In the genomic region with DNA sequence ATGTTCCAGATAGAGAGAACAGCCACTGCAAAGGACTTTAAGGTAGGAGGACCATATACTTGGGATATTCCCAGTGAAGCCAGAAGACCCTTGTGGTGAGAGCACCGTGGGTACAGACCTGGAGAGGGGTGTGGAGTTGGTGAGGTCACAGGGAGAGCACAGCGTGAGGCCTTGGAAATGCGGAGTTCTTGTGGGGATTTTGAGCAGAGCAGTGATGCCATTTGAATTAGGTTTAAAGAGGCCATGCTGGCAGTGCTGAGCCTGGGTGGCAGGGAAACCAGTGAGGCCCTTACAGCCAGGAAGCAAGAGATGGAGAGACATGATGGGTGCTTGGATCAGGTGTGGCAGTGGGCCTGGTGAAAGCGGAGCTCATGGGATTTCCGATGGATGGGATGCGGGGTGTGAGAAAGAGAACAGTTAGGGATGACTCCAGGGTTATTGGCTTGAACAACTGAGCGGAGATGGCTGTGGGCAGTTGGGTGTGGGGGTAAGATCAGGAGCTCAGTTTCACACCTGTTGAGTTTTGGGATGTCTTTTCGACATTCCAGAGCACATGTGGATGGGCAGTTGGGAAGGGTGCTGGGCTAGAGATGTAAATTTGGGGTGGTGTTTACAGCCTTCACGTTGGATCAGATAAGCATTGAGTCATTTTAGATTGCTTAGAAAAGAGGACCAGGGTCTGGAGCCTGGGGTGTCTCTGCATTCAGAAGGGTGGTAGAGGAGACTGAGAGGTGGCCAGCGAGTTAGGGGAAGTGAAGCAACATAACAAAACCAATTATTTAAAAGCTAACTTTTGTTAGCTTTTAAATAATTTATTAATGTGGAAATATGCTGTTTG, we compare ENCODE assay signal across 1 cellular context.
A peak's percentile ranks its signal among the peaks of the same experiment; 100 is the strongest.
TF ChIP-seq lines count a peak whose summit lies in the region.

No MANE protein-coding gene starts in this region.

TF ChIP-seq in GM12878, 131 proteins besides CTCF, POLR2A, EP300 and RAD21:
- TF ChIP-seq POLR2AphosphoS5 (IDR thresholded peaks at IDR 0.05; ENCODE audit: low read length) (peak; percentile 60; the same call in 1 of the 2 replicates), SP1 (IDR thresholded peaks at IDR 0.05; ENCODE audit: low read depth, low read length) (no peak)
